Comparison of ENCODE assay signal across 9 cellular contexts in genomic region chr5:78638423-78638822, GRCh38. TPM values are rescaled to one million over a fixed set of nuclear protein-coding genes. Genes with fewer than 3 reads are reported as not detected.
DNase-seq lines count a peak whose midpoint lies in the region; ATAC-seq and TF ChIP-seq lines count a peak whose summit lies in the region.
"Had no signal": no experiment of that assay in that cellular context is flagged by ENCODE, and none has a peak within 500 bp of the region (broad histone marks: within the 10 kb centered on the region; RNA-seq: fewer than 3 reads in every experiment).

No MANE protein-coding gene starts in this region.

- peaks cover 0 to 63% (median 39%) of the 10 kb centered on the region in 4 donors for H3K4me1 ChIP-seq in transverse colon

- ATAC-seq in HG03175 (IDR thresholded peaks at IDR 0.05; ENCODE audit: unreplicated experiment) (no peak), HG03521 (IDR thresholded peaks at IDR 0.05; ENCODE audit: unreplicated experiment) (no peak)
- ATAC-seq in CD4-positive, alpha-beta T cell (ENCODE audit: poor library complexity): no peak

- POLR2A ChIA-PET in CD4-positive, alpha-beta T cell (lab: Charles Lee): no interaction called here

- CTCF ChIA-PET in CD4-positive, alpha-beta T cell (lab: Charles Lee): no interaction called here

- H3K36me3 Mint-ChIP-seq in IgD-negative memory B cell: peaks cover 5% of the 10 kb centered on the region
- H3K36me3 Mint-ChIP-seq in CD4-positive, alpha-beta T cell (ENCODE audit: low read depth): no peaks in the 10 kb centered on the region

- intact Hi-C loops in transverse colon (cut with DNase I; ENCODE audit: low total_unique reads): no loop called here
- intact Hi-C loops in CD4-positive, alpha-beta T cell (cut with DNase I, micrococcal nuclease): no loop called here

- no peak for TF ChIP-seq POLR2A in transverse colon (IDR thresholded peaks at IDR 0.05)

- H3K4me3 Mint-ChIP-seq in IgD-negative memory B cell: no peak overlapping the region
- H3K4me3 Mint-ChIP-seq in CD4-positive, alpha-beta T cell: no peak overlapping the region
- H3K4me3 Mint-ChIP-seq: central memory CD8-positive, alpha-beta T cell had no signal

- TF ChIP-seq CTCF in brain microvascular endothelial cell (IDR thresholded peaks at IDR 0.05; ENCODE audit: low read depth, low read length, missing control alignments): no peak
- no peak for TF ChIP-seq CTCF in transverse colon (IDR thresholded peaks at IDR 0.05)
- TF ChIP-seq CTCF in CD4-positive, alpha-beta T cell (IDR thresholded peaks at IDR 0.05): no peak

- peaks cover 8% of the 10 kb centered on the region for H3K36me3 ChIP-seq in brain microvascular endothelial cell (replicated peaks)
- H3K36me3 ChIP-seq in transverse colon: no peaks in the 10 kb centered on the region

- 43% methylated on average over 5 to 10 of the region's 10 CpGs for WGBS in transverse colon (ENCODE audit: low coverage in 1 of 2), 2 donors

- no peaks in the 10 kb centered on the region for H3K9me3 ChIP-seq in transverse colon
- no peaks in the 10 kb centered on the region for H3K9me3 ChIP-seq in CD4-positive, alpha-beta T cell (ENCODE audit: control insufficient read depth, low read length)

- no peaks in the 10 kb centered on the region for H3K27me3 ChIP-seq in brain microvascular endothelial cell (replicated peaks)
- H3K27me3 ChIP-seq in transverse colon: no peaks in the 10 kb centered on the region
- H3K27me3 ChIP-seq in CD4-positive, alpha-beta T cell (ENCODE audit: control insufficient read depth, insufficient read depth, low read length): no peaks in the 10 kb centered on the region

- no peak overlapping the region for H3K4me3 ChIP-seq in brain microvascular endothelial cell (ENCODE audit: low read depth, low read length)
- H3K4me3 ChIP-seq in transverse colon: no peak overlapping the region

- no peak for TF ChIP-seq EP300 in transverse colon (IDR thresholded peaks at IDR 0.05; ENCODE audit: low read depth)

- in situ Hi-C loops in brain microvascular endothelial cell (cut with HindIII; ENCODE audit: low pct_ligation_motif_present, low sequenced_read_pairs) (loop anchor here (25.0 kb wide), 1 partner anchor 101 kb away; no protein-coding TSS in a partner anchor), transverse colon (cut with MboI; ENCODE audit: low pct_ligation_motif_present in 1 of 4, low pct_unique_long_range_greater_than_20kb in 1 of 4, low sequenced_read_pairs in 3 of 4) (no loop called here)

- H3K4me1 Mint-ChIP-seq in IgD-negative memory B cell: peaks cover 17 to 37% (median 31%) of the 10 kb centered on the region in 3 donors
- H3K4me1 Mint-ChIP-seq in CD4-positive, alpha-beta T cell (ENCODE audit: low read depth): no peaks in the 10 kb centered on the region
- H3K4me1 Mint-ChIP-seq: central memory CD8-positive, alpha-beta T cell had no signal

- DNase-seq in brain microvascular endothelial cell: peak; percentile 84
- DNase-seq in kidney tubule cell (ENCODE audit: low spot score): peak; percentile 100
- DNase-seq in transverse colon: peak; percentile 52
- DNase-seq in NCI-H82 (lab: John Stamatoyannopoulos, UW): no peak
- no peak for DNase-seq in CD4-positive, alpha-beta T cell

- H3K27ac ChIP-seq in brain microvascular endothelial cell (peak overlapping the region; percentile 51), transverse colon (peak overlapping the region; percentile 41 to 64 (median 52))
- no peak overlapping the region for H3K27ac ChIP-seq in CD4-positive, alpha-beta T cell (ENCODE audit: low read depth, low read length)

- no peaks in the 10 kb centered on the region for H3K27me3 Mint-ChIP-seq in IgD-negative memory B cell
- H3K27me3 Mint-ChIP-seq in CD4-positive, alpha-beta T cell: peaks cover 26% of the 10 kb centered on the region

- peak overlapping the region in 2 of 3 donors; percentile 16 to 68 for H3K27ac Mint-ChIP-seq in IgD-negative memory B cell
- no peak overlapping the region for H3K27ac Mint-ChIP-seq in CD4-positive, alpha-beta T cell

- no peaks in the 10 kb centered on the region for H3K9me3 Mint-ChIP-seq in IgD-negative memory B cell
- H3K9me3 Mint-ChIP-seq in CD4-positive, alpha-beta T cell: no peaks in the 10 kb centered on the region
- H3K9me3 Mint-ChIP-seq: central memory CD8-positive, alpha-beta T cell had no signal

RNA-seq across cellular contexts. Expression of gene LHFPL2, which starts 10.1 kb away (rescaled TPM):
- 9.1 TPM for polyA plus RNA-seq in IgD-negative memory B cell
- 10 to 100 TPM; 34.4 to 79.6 (median 51.5) TPM for total RNA-seq in transverse colon
- under 1 TPM; 0.19 to 0.25 TPM for total RNA-seq in CD4-positive, alpha-beta T cell

Comparison
In these comparisons a context has a peak if more than half of its experiments do, and no peak if none do; other contexts are left out.
1. DNase-seq: peak in brain microvascular endothelial cell (single experiment), kidney tubule cell (single experiment) and transverse colon (single experiment); none in NCI-H82 (single experiment) and CD4-positive, alpha-beta T cell (0 of 10).
2. RNA of gene LHFPL2, which starts 10.1 kb away (total RNA-seq): 34.4 to 79.6 TPM in transverse colon; 0.19 to 0.25 TPM in CD4-positive, alpha-beta T cell; every median in the first group is over 10 times any median in the second.